In the genomic region with DNA sequence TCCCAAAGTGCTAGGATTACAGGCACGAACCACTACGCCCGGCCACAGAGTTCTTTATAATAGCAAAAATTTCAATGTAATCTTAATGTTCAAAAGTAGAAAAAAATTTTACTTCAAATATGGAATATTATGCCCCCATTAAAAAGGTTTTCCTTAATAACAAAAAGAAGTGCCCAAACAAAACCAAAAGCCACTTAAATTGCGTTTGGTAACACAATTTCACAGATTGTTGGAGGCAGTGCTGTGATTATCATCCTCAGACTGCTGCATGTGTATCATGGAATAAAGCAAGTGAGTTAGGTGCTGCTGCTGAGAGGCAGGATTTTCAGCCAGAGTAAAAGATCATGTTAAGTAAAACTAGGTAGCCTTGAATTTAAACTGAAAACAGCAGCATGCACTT, we compare ENCODE assay signal across 28 cellular contexts.
A peak's percentile ranks its signal among the peaks of the same experiment; 100 is the strongest.
DNase-seq lines count a peak whose midpoint lies in the region; ATAC-seq and TF ChIP-seq lines count a peak whose summit lies in the region.
"Had no signal": no experiment of that assay in that cellular context is flagged by ENCODE, and none has a peak within 500 bp of the region (broad histone marks: within the 10 kb centered on the region; RNA-seq: fewer than 3 reads in every experiment).

No MANE protein-coding gene starts in this region.

- POLR2A ChIA-PET in HEK293 (lab: Yijun Ruan, JAX) = no interaction called here

- no peak for TF ChIP-seq CTCF in HEK293 (tag by site-specific recombination; IDR thresholded peaks at IDR 0.05)

- CTCF ChIA-PET in HEK293 (lab: Yijun Ruan, JAX) = no interaction called here

- no peak overlapping the region for H3K27ac ChIP-seq in HEK293 (ENCODE audit: extremely low read depth, low read depth, low read length)
- H3K27ac ChIP-seq: 22Rv1; A549; BLaER1; BLaER1 treated with 17β-estradiol and CSF1 and Interleukin-3, amounts not matched to agents 10 nM and 100 nM; C4-2B had no signal

- no peaks in the 10 kb centered on the region for H3K9me3 ChIP-seq in HEK293 (ENCODE audit: control insufficient read depth, insufficient read depth, low read depth, low read length)
- H3K9me3 ChIP-seq: BE2C; BLaER1; BLaER1 treated with 17β-estradiol and CSF1 and Interleukin-3, amounts not matched to agents 10 nM and 100 nM; Caco-2 had no signal

- ATAC-seq in sciatic nerve (no peak), GM19467 (IDR thresholded peaks at IDR 0.05; ENCODE audit: unreplicated experiment) (no peak)
- ATAC-seq: A549; CD8-positive, alpha-beta T cell had no signal

- H3K36me3 ChIP-seq in HEK293 (ENCODE audit: control insufficient read depth in 2 of 2, insufficient read depth in 1 of 2, low read length in 2 of 2) = no peaks in the 10 kb centered on the region
- H3K36me3 ChIP-seq: BE2C; BLaER1; BLaER1 treated with 17β-estradiol and CSF1 and Interleukin-3, amounts not matched to agents 10 nM and 100 nM had no signal

- H3K4me3 ChIP-seq in HEK293 (ENCODE audit: low read depth, low read length) = no peak overlapping the region
- H3K4me3 ChIP-seq: A549; BLaER1; BLaER1 treated with 17β-estradiol and CSF1 and Interleukin-3, amounts not matched to agents 10 nM and 100 nM had no signal

- DNase-seq in sciatic nerve (ENCODE audit: low spot score) (peak; percentile 14), RPMI8226 (no peak)
- DNase-seq: 8988T; ACHN; AML-193; BE2C; C1 segment of cervical spinal cord; Caco-2; Calu3; CD4-positive, alpha-beta memory T cell; CD4-positive, CD25-positive, alpha-beta regulatory T cell; CD8-positive, alpha-beta memory T cell; COR-L47; DMS 273 treated with DMSO at 0.1 percent for 48 hours; DMS153; DMS53; DMS79; DMS79 treated with DMSO at 0.1 percent for 48 hours; DND-41; EL had no signal

- intact Hi-C loops in sciatic nerve (cut with DNase I) = no loop called here

- no peaks in the 10 kb centered on the region for H3K4me1 ChIP-seq in HEK293 (ENCODE audit: control insufficient read depth, insufficient read depth, low read length)
- H3K4me1 ChIP-seq: A549, BE2C, BLaER1, Caco-2 had no signal

TF ChIP-seq in HEK293, 187 proteins besides CTCF, POLR2A, EP300 and RAD21:
- TF ChIP-seq ZNF701 (tag by site-specific recombination; IDR thresholded peaks at IDR 0.05) = no peak
- TF ChIP-seq, protein P1, sequence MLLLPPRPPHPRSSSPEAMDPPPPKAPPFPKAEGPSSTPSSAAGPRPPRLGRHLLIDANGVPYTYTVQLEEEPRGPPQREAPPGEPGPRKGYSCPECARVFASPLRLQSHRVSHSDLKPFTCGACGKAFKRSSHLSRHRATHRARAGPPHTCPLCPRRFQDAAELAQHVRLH (tag by site-specific recombination; IDR thresholded peaks at IDR 0.05) = 0 out of 2 replicates have a peak, but pooled peaks have one; percentile 63
- TF ChIP-seq ZNF274 (IDR thresholded peaks at IDR 0.05; ENCODE audit: low read length) = no peak
- no peak for TF ChIP-seq ZNF274 (tag by site-specific recombination; IDR thresholded peaks at IDR 0.05; ENCODE audit: borderline replicate concordance)
- no peak for TF ChIP-seq ZNF501 (tag by site-specific recombination; IDR thresholded peaks at IDR 0.05)
- no peak for TF ChIP-seq ZNF335 (tag by site-specific recombination; conservative IDR thresholded peaks at IDR 0.05)
- TF ChIP-seq ZNF146 (tag by site-specific recombination; IDR thresholded peaks at IDR 0.05) = peak; percentile 56; the same call in 1 of the 2 replicates
- no peak for TF ChIP-seq ZNF629 (tag by site-specific recombination; IDR thresholded peaks at IDR 0.05)
- TF ChIP-seq, protein P2, sequence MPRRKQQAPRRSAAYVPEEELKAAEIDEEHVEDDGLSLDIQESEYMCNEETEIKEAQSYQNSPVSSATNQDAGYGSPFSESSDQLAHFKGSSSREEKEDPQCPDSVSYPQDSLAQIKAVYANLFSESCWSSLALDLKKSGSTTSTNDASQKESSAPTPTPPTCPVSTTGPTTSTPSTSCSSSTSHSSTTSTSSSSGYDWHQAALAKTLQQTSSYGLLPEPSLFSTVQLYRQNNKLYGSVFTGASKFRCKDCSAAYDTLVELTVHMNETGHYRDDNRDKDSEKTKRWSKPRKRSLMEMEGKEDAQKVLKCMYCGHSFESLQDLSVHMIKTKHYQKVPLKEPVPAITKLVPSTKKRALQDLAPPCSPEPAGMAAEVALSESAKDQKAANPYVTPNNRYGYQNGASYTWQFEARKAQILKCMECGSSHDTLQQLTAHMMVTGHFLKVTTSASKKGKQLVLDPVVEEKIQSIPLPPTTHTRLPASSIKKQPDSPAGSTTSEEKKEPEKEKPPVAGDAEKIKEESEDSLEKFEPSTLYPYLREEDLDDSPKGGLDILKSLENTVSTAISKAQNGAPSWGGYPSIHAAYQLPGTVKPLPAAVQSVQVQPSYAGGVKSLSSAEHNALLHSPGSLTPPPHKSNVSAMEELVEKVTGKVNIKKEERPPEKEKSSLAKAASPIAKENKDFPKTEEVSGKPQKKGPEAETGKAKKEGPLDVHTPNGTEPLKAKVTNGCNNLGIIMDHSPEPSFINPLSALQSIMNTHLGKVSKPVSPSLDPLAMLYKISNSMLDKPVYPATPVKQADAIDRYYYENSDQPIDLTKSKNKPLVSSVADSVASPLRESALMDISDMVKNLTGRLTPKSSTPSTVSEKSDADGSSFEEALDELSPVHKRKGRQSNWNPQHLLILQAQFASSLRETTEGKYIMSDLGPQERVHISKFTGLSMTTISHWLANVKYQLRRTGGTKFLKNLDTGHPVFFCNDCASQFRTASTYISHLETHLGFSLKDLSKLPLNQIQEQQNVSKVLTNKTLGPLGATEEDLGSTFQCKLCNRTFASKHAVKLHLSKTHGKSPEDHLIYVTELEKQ (tag by site-specific recombination; IDR thresholded peaks at IDR 0.05; ENCODE audit: borderline replicate concordance) = no peak
TF ChIP-seq in HEK293: peak in this region for 2.
